In genomic region chrX:77014655-77015377, GRCh38 we compare ENCODE assay signal across 1 cellular context.
TF ChIP-seq lines count a peak whose summit lies in the region.

No MANE protein-coding gene starts in this region.

TF ChIP-seq in HepG2, 621 proteins besides CTCF, POLR2A, EP300 and RAD21 (continued from another document):
- peak; percentile 98 for TF ChIP-seq PRDM10 (CRISPR knock-in tag; IDR thresholded peaks at IDR 0.05; ENCODE audit: low read depth)
- TF ChIP-seq HDAC1 (CRISPR knock-in tag; IDR thresholded peaks at IDR 0.05) = no peak
- peak; percentile 97 for TF ChIP-seq ZNF652 (CRISPR knock-in tag; IDR thresholded peaks at IDR 0.05; ENCODE audit: borderline replicate concordance, low read depth)
- TF ChIP-seq NR2F6 (IDR thresholded peaks at IDR 0.05) = peak; percentile 57
- 0 out of 2 replicates have a peak, but pooled peaks have one; percentile 21 for TF ChIP-seq NR2F6 (CRISPR knock-in tag; IDR thresholded peaks at IDR 0.05)
- peak; percentile 49; the same call in 1 of the 2 replicates for TF ChIP-seq NR2C2 (CRISPR knock-in tag; IDR thresholded peaks at IDR 0.05; ENCODE audit: borderline replicate concordance)
- 0 out of 2 replicates have a peak, but pooled peaks have one; percentile 47 for TF ChIP-seq HNF4G (IDR thresholded peaks at IDR 0.05; ENCODE audit: borderline replicate concordance, low read depth, low read length)
- TF ChIP-seq HNF4G (CRISPR knock-in tag; IDR thresholded peaks at IDR 0.05; ENCODE audit: borderline replicate concordance, low read depth) = no peak
- no peak for TF ChIP-seq BCL6 (CRISPR knock-in tag; IDR thresholded peaks at IDR 0.05)
- TF ChIP-seq ZNF30 (CRISPR knock-in tag; IDR thresholded peaks at IDR 0.05) = no peak
- TF ChIP-seq TFAP4 (IDR thresholded peaks at IDR 0.05; ENCODE audit: borderline replicate concordance, low read depth) = peak; percentile 87; the same call in 1 of the 2 replicates
- peak; percentile 71 for TF ChIP-seq HNF4A (CRISPR knock-in tag; IDR thresholded peaks at IDR 0.05)
- TF ChIP-seq NCOR1 (IDR thresholded peaks at IDR 0.05; ENCODE audit: borderline replicate concordance, low read length) = 0 out of 2 replicates have a peak, but pooled peaks have one; percentile 46
- TF ChIP-seq RFX3 (CRISPR knock-in tag; IDR thresholded peaks at IDR 0.05) = peak; percentile 70
